Comparison of ENCODE assay signal across 12 cellular contexts in the genomic region with DNA sequence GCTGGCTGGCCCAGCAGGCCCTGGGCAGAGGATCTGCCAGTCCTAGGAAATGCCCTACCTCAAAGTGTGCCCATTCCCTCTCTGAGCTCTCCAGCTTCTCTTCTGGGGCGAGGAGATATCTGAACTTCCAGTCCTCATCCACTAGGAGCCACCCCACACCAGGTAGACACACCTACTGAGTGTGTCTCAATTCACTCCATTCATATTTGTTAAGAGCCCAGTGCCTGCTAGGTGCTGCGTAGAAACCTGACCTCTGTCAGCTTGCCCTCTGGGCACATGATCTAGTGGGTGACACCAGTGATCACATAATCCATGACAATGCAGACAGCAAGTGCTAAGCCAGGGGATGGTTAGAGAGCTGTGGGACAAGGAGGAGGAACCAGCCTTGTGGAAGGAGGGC.
DNase-seq lines count a peak whose midpoint lies in the region; ATAC-seq and TF ChIP-seq lines count a peak whose summit lies in the region.
"Had no signal": no experiment of that assay in that cellular context is flagged by ENCODE, and none has a peak within 500 bp of the region (broad histone marks: within the 10 kb centered on the region; RNA-seq: fewer than 3 reads in every experiment).

No MANE protein-coding gene starts in this region.

- H3K27me3 Mint-ChIP-seq in Calu3 (ENCODE audit: unreplicated experiment), result peaks cover 94% of the 10 kb centered on the region

- TF ChIP-seq EP300 in esophagus muscularis mucosa (IDR thresholded peaks at IDR 0.05), result no peak

- BruUV-seq in Calu3 (replicated peaks; lab: Mats Ljungman, UMichigan), result no TSS peak

- POLR2A ChIA-PET in HEK293T (lab: Yijun Ruan, JAX), result no interaction called here

- H3K4me3 ChIP-seq in astrocyte of the spinal cord (ENCODE audit: low read depth, low read length), result no peak overlapping the region
- H3K4me3 ChIP-seq in lower lobe of right lung, result no peak overlapping the region
- no peak overlapping the region for H3K4me3 ChIP-seq in esophagus muscularis mucosa

- H3K36me3 ChIP-seq in lower lobe of right lung (no peaks in the 10 kb centered on the region), esophagus muscularis mucosa (no peaks in the 10 kb centered on the region)

- H3K27me3 ChIP-seq in lower lobe of right lung (ENCODE audit: low read depth) (peaks cover 21% of the 10 kb centered on the region), esophagus muscularis mucosa (no peaks in the 10 kb centered on the region)

- TF ChIP-seq CTCF in Calu3 (IDR thresholded peaks at IDR 0.05; ENCODE audit: unreplicated experiment) (peak; percentile 45), astrocyte of the spinal cord (IDR thresholded peaks at IDR 0.05; ENCODE audit: low read depth, low read length) (peak; percentile 5), lower lobe of right lung (IDR thresholded peaks at IDR 0.05) (no peak), esophagus muscularis mucosa (IDR thresholded peaks at IDR 0.05) (no peak)

- CTCF ChIA-PET in Calu3 (lab: Charles Lee), result interaction anchor here (0.6 to 3.0 kb wide), 14 partner anchors 8 to 263 kb away, joined by 3 to 33 read pairs (median 6); a partner anchor contains a TSS
- CTCF ChIA-PET in HEK293T (lab: Yijun Ruan, JAX), result interaction anchor here (1.0 to 1.6 kb wide), 2 partner anchors 12 to 31 kb away, joined by 3 to 10 read pairs; no protein-coding TSS in a partner anchor

- H3K27ac ChIP-seq in lower lobe of right lung (no peak overlapping the region), esophagus muscularis mucosa (replicated peaks in 1 of 4) (no peak overlapping the region)

- in situ Hi-C loops in astrocyte of the spinal cord (cut with HindIII; ENCODE audit: low sequenced_read_pairs), result no loop called here

- H3K4me1 ChIP-seq in lower lobe of right lung, result no peaks in the 10 kb centered on the region
- peaks cover 0 to 35% (median 29%) of the 10 kb centered on the region in 4 donors for H3K4me1 ChIP-seq in esophagus muscularis mucosa

- no peaks in the 10 kb centered on the region for H3K36me3 Mint-ChIP-seq in Calu3 (ENCODE audit: insufficient read depth, unreplicated experiment)
- H3K36me3 Mint-ChIP-seq: activated naive CD8-positive, alpha-beta T cell treated with anti-CD3 and anti-CD28 coated beads for 36 hours had no signal

- peak; percentile 55 for DNase-seq in Calu3
- DNase-seq in HEK293T (ENCODE audit: extremely low spot score), result peak; percentile 23
- no peak for DNase-seq in astrocyte of the spinal cord (ENCODE audit: low read depth, low spot score)
- DNase-seq in lower lobe of right lung, result no peak
- DNase-seq in activated CD8-positive, alpha-beta memory T cell treated with anti-CD3 and anti-CD28 coated beads for 24 hours, result no peak
- no peak for DNase-seq in esophagus muscularis mucosa (ENCODE audit: extremely low spot score)
- DNase-seq in DMS114 treated with DMSO at 0.1 percent for 48 hours (lab: John Stamatoyannopoulos, UW; ENCODE audit: unreplicated experiment), result no peak
- DNase-seq: activated CD4-positive, alpha-beta T cell treated with anti-CD3 and anti-CD28 coated beads, Interleukin-2, amount 10 ng/mL, durations not matched to agents 24 days and 14 days; activated naive CD8-positive, alpha-beta T cell treated with anti-CD3 and anti-CD28 coated beads for 36 hours; SHP77 treated with DMSO at 0.1 percent for 48 hours had no signal

- 95% methylated on average over 2 of the region's 2 CpGs for WGBS in esophagus muscularis mucosa

- no peak overlapping the region for H3K4me3 Mint-ChIP-seq in Calu3 (ENCODE audit: low read depth, unreplicated experiment)
- H3K4me3 Mint-ChIP-seq: activated CD4-positive, alpha-beta T cell treated with anti-CD3 and anti-CD28 coated beads, Interleukin-2, amount 10 ng/mL, durations not matched to agents 24 days and 14 days; activated naive CD8-positive, alpha-beta T cell treated with anti-CD3 and anti-CD28 coated beads for 36 hours; nephron had no signal

- H3K9me3 Mint-ChIP-seq in Calu3 (ENCODE audit: low read depth, unreplicated experiment), result no peaks in the 10 kb centered on the region
- H3K9me3 Mint-ChIP-seq: activated CD4-positive, alpha-beta T cell treated with anti-CD3 and anti-CD28 coated beads, Interleukin-2, amount 10 ng/mL, durations not matched to agents 24 days and 14 days; activated naive CD8-positive, alpha-beta T cell treated with anti-CD3 and anti-CD28 coated beads for 36 hours; nephron had no signal

- peaks cover 10% of the 10 kb centered on the region for H3K4me1 Mint-ChIP-seq in Calu3 (ENCODE audit: low read depth, unreplicated experiment)
- H3K4me1 Mint-ChIP-seq: activated CD4-positive, alpha-beta T cell treated with anti-CD3 and anti-CD28 coated beads, Interleukin-2, amount 10 ng/mL, durations not matched to agents 24 days and 14 days; activated naive CD8-positive, alpha-beta T cell treated with anti-CD3 and anti-CD28 coated beads for 36 hours had no signal

- no peak for TF ChIP-seq POLR2A in esophagus muscularis mucosa (IDR thresholded peaks at IDR 0.05; ENCODE audit: low read depth)

- no peaks in the 10 kb centered on the region for H3K9me3 ChIP-seq in lower lobe of right lung
- H3K9me3 ChIP-seq in esophagus muscularis mucosa, result no peaks in the 10 kb centered on the region

- no peak overlapping the region for H3K27ac Mint-ChIP-seq in Calu3 (ENCODE audit: unreplicated experiment)
- H3K27ac Mint-ChIP-seq: activated CD4-positive, alpha-beta T cell treated with anti-CD3 and anti-CD28 coated beads, Interleukin-2, amount 10 ng/mL, durations not matched to agents 24 days and 14 days; activated naive CD8-positive, alpha-beta T cell treated with anti-CD3 and anti-CD28 coated beads for 36 hours; nephron had no signal

- intact Hi-C loops in Calu3 (cut with micrococcal nuclease; ENCODE audit: unreplicated experiment), result loop anchor here (1.0 kb wide), 1 partner anchor 31 kb away; no protein-coding TSS in a partner anchor
- intact Hi-C loops in lower lobe of right lung (cut with DNase I), result no loop called here
- intact Hi-C loops in esophagus muscularis mucosa (cut with DNase I), result no loop called here

- ATAC-seq in lower lobe of right lung (peak; percentile 41 to 50), HG03097 (IDR thresholded peaks at IDR 0.05; ENCODE audit: low FRiP score, unreplicated experiment) (no peak)

TF ChIP-seq in HEK293T, 16 proteins besides CTCF, POLR2A, EP300 and RAD21:
- TF ChIP-seq FOXM1 (IDR thresholded peaks at IDR 0.05; ENCODE audit: borderline replicate concordance) (no peak), LEF1 (IDR thresholded peaks at IDR 0.05; ENCODE audit: borderline replicate concordance) (no peak), ELF4 (IDR thresholded peaks at IDR 0.05) (no peak), TARDBP (IDR thresholded peaks at IDR 0.05) (no peak), FOXK2 (IDR thresholded peaks at IDR 0.05) (no peak), ARNT (IDR thresholded peaks at IDR 0.05) (no peak), NFRKB (IDR thresholded peaks at IDR 0.05) (no peak), ZNF384 (IDR thresholded peaks at IDR 0.05) (no peak), SP1 (IDR thresholded peaks at IDR 0.05) (no peak), CTBP1 (IDR thresholded peaks at IDR 0.05; ENCODE audit: borderline replicate concordance) (no peak), HDGF (IDR thresholded peaks at IDR 0.05; ENCODE audit: borderline replicate concordance) (no peak), SUZ12 (IDR thresholded peaks at IDR 0.05) (no peak), L3MBTL2 (conservative IDR thresholded peaks at IDR 0.05) (no peak), FOXA1 (IDR thresholded peaks at IDR 0.05) (no peak), BHLHE40 (IDR thresholded peaks at IDR 0.05; ENCODE audit: borderline replicate concordance) (no peak)
- TF ChIP-seq, protein P1, sequence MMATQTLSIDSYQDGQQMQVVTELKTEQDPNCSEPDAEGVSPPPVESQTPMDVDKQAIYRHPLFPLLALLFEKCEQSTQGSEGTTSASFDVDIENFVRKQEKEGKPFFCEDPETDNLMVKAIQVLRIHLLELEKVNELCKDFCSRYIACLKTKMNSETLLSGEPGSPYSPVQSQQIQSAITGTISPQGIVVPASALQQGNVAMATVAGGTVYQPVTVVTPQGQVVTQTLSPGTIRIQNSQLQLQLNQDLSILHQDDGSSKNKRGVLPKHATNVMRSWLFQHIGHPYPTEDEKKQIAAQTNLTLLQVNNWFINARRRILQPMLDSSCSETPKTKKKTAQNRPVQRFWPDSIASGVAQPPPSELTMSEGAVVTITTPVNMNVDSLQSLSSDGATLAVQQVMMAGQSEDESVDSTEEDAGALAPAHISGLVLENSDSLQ (IDR thresholded peaks at IDR 0.05), result no peak

Comparison
In these comparisons a context has a peak if more than half of its experiments do, and no peak if none do; other contexts are left out.
1. DNase-seq: peak in Calu3 (single experiment) and HEK293T (single experiment); none in astrocyte of the spinal cord (single experiment), lower lobe of right lung (single experiment), activated CD8-positive, alpha-beta memory T cell treated with anti-CD3 and anti-CD28 coated beads for 24 hours (single experiment), esophagus muscularis mucosa (single experiment) and DMS114 treated with DMSO at 0.1 percent for 48 hours (single experiment).
2. CTCF ChIP-seq: peak in Calu3 (single experiment) and astrocyte of the spinal cord (single experiment); none in lower lobe of right lung (single experiment) and esophagus muscularis mucosa (0 of 3).